In the genomic region with DNA sequence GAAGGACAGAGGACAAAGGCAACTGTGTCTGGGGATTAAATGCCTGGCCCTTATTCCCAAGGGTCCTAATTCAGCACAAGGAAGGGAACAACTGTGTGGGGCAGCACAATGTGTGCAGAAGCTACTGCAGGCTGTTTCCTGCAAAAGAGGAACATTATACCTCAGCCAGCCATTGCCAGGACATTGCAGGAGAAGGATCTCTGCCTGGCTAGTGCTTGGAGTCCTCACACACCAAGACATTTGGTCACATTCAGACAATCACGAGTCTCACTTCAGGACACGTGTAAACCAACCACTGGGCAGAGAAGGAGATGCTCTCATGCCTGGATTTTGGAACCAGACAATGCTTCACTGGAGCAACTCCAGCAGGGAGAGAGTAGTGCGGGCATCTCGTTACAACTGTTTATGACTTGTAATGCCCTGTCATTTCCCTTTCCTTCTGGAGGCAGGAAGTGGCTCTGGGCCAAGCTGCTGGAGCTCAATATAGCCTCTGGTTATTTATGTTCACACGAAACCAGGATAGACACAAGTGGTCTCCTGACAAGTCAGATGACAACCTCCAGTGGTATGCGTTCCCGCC, we compare ENCODE assay signal across 9 cellular contexts. TPM values are rescaled to one million over a fixed set of nuclear protein-coding genes. Genes with fewer than 3 reads are reported as not detected.
A peak's percentile ranks its signal among the peaks of the same experiment; 100 is the strongest.
DNase-seq lines count a peak whose midpoint lies in the region; ATAC-seq and TF ChIP-seq lines count a peak whose summit lies in the region.
"Had no signal": no experiment of that assay in that cellular context is flagged by ENCODE, and none has a peak within 500 bp of the region (broad histone marks: within the 10 kb centered on the region; RNA-seq: fewer than 3 reads in every experiment).

No MANE protein-coding gene starts in this region.

- peaks cover 15% of the 10 kb centered on the region for H3K4me1 Mint-ChIP-seq in activated CD4-positive, alpha-beta memory T cell treated with anti-CD3 and anti-CD28 coated beads, Interleukin-2, amount 10 ng/mL, durations not matched to agents 7 days and 5 days
- H3K4me1 Mint-ChIP-seq in activated CD4-positive, alpha-beta memory T cell treated with anti-CD3 and anti-CD28 coated beads for 36 hours (ENCODE audit: low read depth) = no peaks in the 10 kb centered on the region

- POLR2A ChIA-PET in activated CD4-positive, alpha-beta memory T cell treated with anti-CD3 and anti-CD28 coated beads, Interleukin-2, amount 10 ng/mL, durations not matched to agents 7 days and 5 days (lab: Charles Lee) = no interaction called here
- POLR2A ChIA-PET in activated CD4-positive, alpha-beta memory T cell treated with anti-CD3 and anti-CD28 coated beads for 36 hours (lab: Charles Lee) = no interaction called here
- POLR2A ChIA-PET in PC-3 (lab: Charles Lee; ENCODE audit: unreplicated experiment) = interaction anchor here (1.0 kb wide), 1 partner anchor 23 kb away, joined by 16 read pairs; no protein-coding TSS in a partner anchor

- intact Hi-C loops in activated CD4-positive, alpha-beta memory T cell treated with anti-CD3 and anti-CD28 coated beads for 36 hours (cut with micrococcal nuclease) = no loop called here
- intact Hi-C loops in PC-3 (cut with micrococcal nuclease) = loop anchor here (1.0 to 10.0 kb wide), 4 partner anchors 9 to 334 kb away; no protein-coding TSS in a partner anchor
- intact Hi-C loops in esophagus squamous epithelium (cut with DNase I) = no loop called here

- peaks cover 5% of the 10 kb centered on the region for H3F3A ChIP-seq in PC-3 (ENCODE audit: low read length, unreplicated experiment)

- H3K4me3 ChIP-seq in PC-3 (ENCODE audit: low read length) (no peak overlapping the region), esophagus squamous epithelium (no peak overlapping the region), skeletal muscle cell (ENCODE audit: low read depth, low read length) (no peak overlapping the region)

- H3K27ac ChIP-seq in PC-3 (ENCODE audit: low read length) (peak overlapping the region; percentile 93), esophagus squamous epithelium (peak overlapping the region in 3 of 4 donors; percentile 28 to 59 (median 53))

- peaks cover 33% of the 10 kb centered on the region for H3K27me3 Mint-ChIP-seq in activated CD4-positive, alpha-beta memory T cell treated with anti-CD3 and anti-CD28 coated beads, Interleukin-2, amount 10 ng/mL, durations not matched to agents 7 days and 5 days
- H3K27me3 Mint-ChIP-seq in activated CD4-positive, alpha-beta memory T cell treated with anti-CD3 and anti-CD28 coated beads for 36 hours = peaks cover 4% of the 10 kb centered on the region

- H3K27ac Mint-ChIP-seq in activated CD4-positive, alpha-beta memory T cell treated with anti-CD3 and anti-CD28 coated beads, Interleukin-2, amount 10 ng/mL, durations not matched to agents 7 days and 5 days = no peak overlapping the region
- no peak overlapping the region for H3K27ac Mint-ChIP-seq in activated CD4-positive, alpha-beta memory T cell treated with anti-CD3 and anti-CD28 coated beads for 36 hours

- H3K9me2 ChIP-seq in PC-3 (replicated peaks; ENCODE audit: low read length) = no peaks in the 10 kb centered on the region

- WGBS in esophagus squamous epithelium, 2 donors = 26 to 34% methylated on average over 5 to 7 of the region's 7 CpGs

- ATAC-seq in PC-3 = peak; percentile 88
- ATAC-seq in GM21367 (IDR thresholded peaks at IDR 0.05; ENCODE audit: unreplicated experiment) = no peak
- ATAC-seq in HG03469 (IDR thresholded peaks at IDR 0.05; ENCODE audit: unreplicated experiment) = no peak

- no peaks in the 10 kb centered on the region for H3K79me2 ChIP-seq in PC-3 (ENCODE audit: low read length)

- CTCF ChIA-PET in activated CD4-positive, alpha-beta memory T cell treated with anti-CD3 and anti-CD28 coated beads, Interleukin-2, amount 10 ng/mL, durations not matched to agents 7 days and 5 days (lab: Charles Lee) = interaction anchor here (1.0 kb wide), 1 partner anchor 362 kb away, joined by 3 read pairs; no protein-coding TSS in a partner anchor
- CTCF ChIA-PET in activated CD4-positive, alpha-beta memory T cell treated with anti-CD3 and anti-CD28 coated beads for 36 hours (lab: Charles Lee) = no interaction called here
- CTCF ChIA-PET in PC-3 (lab: Charles Lee) = no interaction called here

- no TSS peak for BruUV-seq in PC-3 (replicated peaks; lab: Mats Ljungman, UMichigan)

- H3K4me2 ChIP-seq in PC-3 (ENCODE audit: low read length) = peak overlapping the region; percentile 40

- H3K9ac ChIP-seq in PC-3 (ENCODE audit: low read length) = peak overlapping the region; percentile 81

- H3K36me3 ChIP-seq in PC-3 (ENCODE audit: low read depth, low read length) = no peaks in the 10 kb centered on the region
- H3K36me3 ChIP-seq in esophagus squamous epithelium = no peaks in the 10 kb centered on the region

- TF ChIP-seq CTCF in PC-3 (conservative IDR thresholded peaks at IDR 0.05; ENCODE audit: low read depth, low read length) = no peak
- no peak for TF ChIP-seq CTCF in esophagus squamous epithelium (IDR thresholded peaks at IDR 0.05)

- H3K9me3 ChIP-seq in PC-3 (ENCODE audit: low read length) (no peaks in the 10 kb centered on the region), esophagus squamous epithelium (no peaks in the 10 kb centered on the region)

- no peaks in the 10 kb centered on the region for H3K27me3 ChIP-seq in PC-3 (ENCODE audit: low read length)
- H3K27me3 ChIP-seq in esophagus squamous epithelium = no peaks in the 10 kb centered on the region

- H4K20me1 ChIP-seq in PC-3 (ENCODE audit: low read length) = no peaks in the 10 kb centered on the region

- H3K4me3 Mint-ChIP-seq in activated CD4-positive, alpha-beta memory T cell treated with anti-CD3 and anti-CD28 coated beads, Interleukin-2, amount 10 ng/mL, durations not matched to agents 7 days and 5 days = no peak overlapping the region
- H3K4me3 Mint-ChIP-seq in activated CD4-positive, alpha-beta memory T cell treated with anti-CD3 and anti-CD28 coated beads for 36 hours = no peak overlapping the region

- peaks cover 3% of the 10 kb centered on the region for H3K36me3 Mint-ChIP-seq in activated CD4-positive, alpha-beta memory T cell treated with anti-CD3 and anti-CD28 coated beads, Interleukin-2, amount 10 ng/mL, durations not matched to agents 7 days and 5 days (ENCODE audit: low read depth)
- H3K36me3 Mint-ChIP-seq in activated CD4-positive, alpha-beta memory T cell treated with anti-CD3 and anti-CD28 coated beads for 36 hours = no peaks in the 10 kb centered on the region

- peak; percentile 23 for DNase-seq in activated CD4-positive, alpha-beta memory T cell treated with anti-CD3 and anti-CD28 coated beads, Interleukin-2, amount 10 ng/mL, durations not matched to agents 7 days and 5 days
- no peak for DNase-seq in activated CD4-positive, alpha-beta memory T cell treated with anti-CD3 and anti-CD28 coated beads for 36 hours
- peak; percentile 100 for DNase-seq in PC-3
- no peak for DNase-seq in esophagus squamous epithelium (lab: John Stamatoyannopoulos, UW)
- DNase-seq in skeletal muscle cell (ENCODE audit: low read depth) = peak; percentile 86
- no peak for DNase-seq in activated CD4-positive, alpha-beta T cell treated with anti-CD3 and anti-CD28 coated beads for 1 hour
- DNase-seq: DND-41 had no signal

- H3K4me1 ChIP-seq in PC-3 (ENCODE audit: insufficient read depth, low read length) (peaks cover 53% of the 10 kb centered on the region), esophagus squamous epithelium (peaks cover 0 to 10% (median 0%) of the 10 kb centered on the region in 3 donors)

- H2AFZ ChIP-seq in PC-3 (ENCODE audit: low read length) = no peak overlapping the region

- peaks cover 3% of the 10 kb centered on the region for H3K9me3 Mint-ChIP-seq in activated CD4-positive, alpha-beta memory T cell treated with anti-CD3 and anti-CD28 coated beads, Interleukin-2, amount 10 ng/mL, durations not matched to agents 7 days and 5 days
- H3K9me3 Mint-ChIP-seq in activated CD4-positive, alpha-beta memory T cell treated with anti-CD3 and anti-CD28 coated beads for 36 hours = no peaks in the 10 kb centered on the region

- TF ChIP-seq POLR2A in esophagus squamous epithelium (IDR thresholded peaks at IDR 0.05) = no peak

RNA-seq across cellular contexts. Expression of gene ZC3H12C, which starts 23.9 kb away (rescaled TPM):
- 1 to 10 TPM; 3.8 to 4.1 TPM for total RNA-seq in activated CD4-positive, alpha-beta memory T cell treated with anti-CD3 and anti-CD28 coated beads, Interleukin-2, amount 10 ng/mL, durations not matched to agents 7 days and 5 days
- total RNA-seq in activated CD4-positive, alpha-beta memory T cell treated with anti-CD3 and anti-CD28 coated beads for 36 hours = under 1 TPM; 0.46 to 0.69 TPM
- total RNA-seq in PC-3 (2014; rRNA removed) (25.2 and 30.7 TPM in 2 replicates), esophagus squamous epithelium (10 to 100 TPM in 1 of 4 donors, 1 to 10 TPM in 3; 5.5 to 10.1 (median 7.8) TPM)

Comparison
In these comparisons a context has a peak if more than half of its experiments do, and no peak if none do; other contexts are left out.
1. DNase-seq: peak in activated CD4-positive, alpha-beta memory T cell treated with anti-CD3 and anti-CD28 coated beads, Interleukin-2, amount 10 ng/mL, durations not matched to agents 7 days and 5 days (single experiment), PC-3 (single experiment) and skeletal muscle cell (single experiment); none in activated CD4-positive, alpha-beta memory T cell treated with anti-CD3 and anti-CD28 coated beads for 36 hours (single experiment), esophagus squamous epithelium (single experiment) and activated CD4-positive, alpha-beta T cell treated with anti-CD3 and anti-CD28 coated beads for 1 hour (single experiment).